In genomic region chr20:49278036-49278816, GRCh38 we compare ENCODE assay signal across 1 cellular context.
TF ChIP-seq lines count a peak whose summit lies in the region.

TSS of gene ZNFX1 (minus strand) at chr20:49278057. CDS start at chr20:49275839, 2,218 bp downstream.

TF ChIP-seq in HepG2, 621 proteins besides CTCF, POLR2A, EP300 and RAD21 (continued from another document and continues in another):
- peak; percentile 52 for TF ChIP-seq MNT (IDR thresholded peaks at IDR 0.05)
- TF ChIP-seq ZNF7 (CRISPR knock-in tag; IDR thresholded peaks at IDR 0.05) = no peak; the same call in 1 of the 2 replicates
- TF ChIP-seq ZNF879 (CRISPR knock-in tag; IDR thresholded peaks at IDR 0.05) = no peak
- peak; percentile 96 for TF ChIP-seq ZNF367 (CRISPR knock-in tag; IDR thresholded peaks at IDR 0.05; ENCODE audit: borderline replicate concordance)
- no peak for TF ChIP-seq ZNF597 (CRISPR knock-in tag; IDR thresholded peaks at IDR 0.05)
- TF ChIP-seq SKI (IDR thresholded peaks at IDR 0.05; ENCODE audit: partially characterized antibody) = peak; percentile 93
- peak; percentile 100 for TF ChIP-seq DR1 (CRISPR knock-in tag; IDR thresholded peaks at IDR 0.05)
- TF ChIP-seq RXRB (CRISPR knock-in tag; IDR thresholded peaks at IDR 0.05; ENCODE audit: borderline replicate concordance) = peak; percentile 90
- TF ChIP-seq ZNF782 (CRISPR knock-in tag; IDR thresholded peaks at IDR 0.05; ENCODE audit: borderline replicate concordance) = peak; percentile 84
- no peak; the same call in 1 of the 2 replicates for TF ChIP-seq PCBP1 (IDR thresholded peaks at IDR 0.05; ENCODE audit: borderline replicate concordance, low read depth, low read length)
- TF ChIP-seq ZNF570 (CRISPR knock-in tag; IDR thresholded peaks at IDR 0.05; ENCODE audit: borderline replicate concordance) = peak; percentile 89
- peak; percentile 50; the same call in 1 of the 2 replicates for TF ChIP-seq NR1H2 (CRISPR knock-in tag; IDR thresholded peaks at IDR 0.05; ENCODE audit: borderline replicate concordance, low read depth)
- TF ChIP-seq ZNF296 (CRISPR knock-in tag; conservative IDR thresholded peaks at IDR 0.05) = peak; percentile 97
- TF ChIP-seq ZBTB7A (CRISPR knock-in tag; IDR thresholded peaks at IDR 0.05) = peak; percentile 83
- TF ChIP-seq ATF5 (CRISPR knock-in tag; IDR thresholded peaks at IDR 0.05; ENCODE audit: low read depth) = peak; percentile 95
- peak; percentile 94 for TF ChIP-seq TARDBP (CRISPR knock-in tag; IDR thresholded peaks at IDR 0.05)
- TF ChIP-seq KDM2A (CRISPR knock-in tag; IDR thresholded peaks at IDR 0.05; ENCODE audit: borderline replicate concordance, low read depth) = peak; percentile 93
- peak; percentile 98; the same call in 1 of the 2 replicates for TF ChIP-seq ZSCAN30 (CRISPR knock-in tag; IDR thresholded peaks at IDR 0.05)
- peak; percentile 27 for TF ChIP-seq NFE2 (CRISPR knock-in tag; IDR thresholded peaks at IDR 0.05)
- TF ChIP-seq FLYWCH1 (CRISPR knock-in tag; IDR thresholded peaks at IDR 0.05) = peak; percentile 75; the same call in 1 of the 2 replicates
- TF ChIP-seq ZSCAN20 (CRISPR knock-in tag; IDR thresholded peaks at IDR 0.05; ENCODE audit: borderline replicate concordance) = peak; percentile 88
- peak; percentile 96 for TF ChIP-seq CREM (IDR thresholded peaks at IDR 0.05)
- no peak; the same call in 1 of the 2 replicates for TF ChIP-seq CREM (CRISPR knock-in tag; IDR thresholded peaks at IDR 0.05)
- peak; percentile 91; the same call in 1 of the 2 replicates for TF ChIP-seq ZNF710 (CRISPR knock-in tag; IDR thresholded peaks at IDR 0.05; ENCODE audit: borderline replicate concordance)
- TF ChIP-seq PAF1 (CRISPR knock-in tag; IDR thresholded peaks at IDR 0.05) = peak; percentile 97
- TF ChIP-seq SKIL (CRISPR knock-in tag; IDR thresholded peaks at IDR 0.05; ENCODE audit: borderline replicate concordance) = peak; percentile 79; the same call in 1 of the 2 replicates
- TF ChIP-seq JARID2 (CRISPR knock-in tag; IDR thresholded peaks at IDR 0.05; ENCODE audit: insufficient replicate concordance) = peak; percentile 99
- TF ChIP-seq NFKBIZ (CRISPR knock-in tag; IDR thresholded peaks at IDR 0.05) = peak; percentile 99
- peak; percentile 94 for TF ChIP-seq IKZF5 (CRISPR knock-in tag; IDR thresholded peaks at IDR 0.05)
- peak; percentile 94; the same call in 1 of the 2 replicates for TF ChIP-seq PREB (CRISPR knock-in tag; IDR thresholded peaks at IDR 0.05)
- TF ChIP-seq PLSCR1 (CRISPR knock-in tag; IDR thresholded peaks at IDR 0.05; ENCODE audit: borderline replicate concordance) = no peak
- TF ChIP-seq IRF9 (CRISPR knock-in tag; IDR thresholded peaks at IDR 0.05; ENCODE audit: borderline replicate concordance) = peak; percentile 95; the same call in 1 of the 2 replicates
- TF ChIP-seq NFYB (CRISPR knock-in tag; IDR thresholded peaks at IDR 0.05) = peak; percentile 51; the same call in 1 of the 2 replicates
- no peak for TF ChIP-seq ZNF407 (CRISPR knock-in tag; IDR thresholded peaks at IDR 0.05; ENCODE audit: not compliant biosample characterization)
- TF ChIP-seq NR2C2 (CRISPR knock-in tag; IDR thresholded peaks at IDR 0.05; ENCODE audit: borderline replicate concordance) = peak; percentile 89
- TF ChIP-seq KDM5B (CRISPR knock-in tag; IDR thresholded peaks at IDR 0.05; ENCODE audit: borderline replicate concordance) = peak; percentile 92
- TF ChIP-seq EEA1 (CRISPR knock-in tag; IDR thresholded peaks at IDR 0.05; ENCODE audit: borderline replicate concordance) = peak; percentile 94
